In genomic region chr12:124567035-124567672, GRCh38 we compare ENCODE assay signal across 8 cellular contexts. TPM values are rescaled to one million over a fixed set of nuclear protein-coding genes. Genes with fewer than 3 reads are reported as not detected.
DNase-seq lines count a peak whose midpoint lies in the region; ATAC-seq and TF ChIP-seq lines count a peak whose summit lies in the region.

Gene NCOR2 (minus strand): TSS chr12:124567612. CDS start chr12:124495251, 72,361 bp downstream.

- peaks cover 45% of the 10 kb centered on the region for H4K20me1 ChIP-seq in OCI-LY3 (ENCODE audit: insufficient read depth, low read length)

- H3K79me2 ChIP-seq in OCI-LY3 (ENCODE audit: low read length) (peaks cover 51% of the 10 kb centered on the region), parathyroid adenoma (peaks cover 39% of the 10 kb centered on the region)

- no peak for TF ChIP-seq POLR2A in vagina (IDR thresholded peaks at IDR 0.05)

- TF ChIP-seq CTCF in OCI-LY3 (IDR thresholded peaks at IDR 0.05; ENCODE audit: low read depth, low read length) (no peak), parathyroid adenoma (IDR thresholded peaks at IDR 0.05) (no peak), vagina (IDR thresholded peaks at IDR 0.05) (no peak)

- H3K4me1 ChIP-seq in OCI-LY3 (ENCODE audit: low read length) (peaks cover 25% of the 10 kb centered on the region), parathyroid adenoma (peaks cover 6% of the 10 kb centered on the region), vagina (peaks cover 61% of the 10 kb centered on the region)

- peak within 1 kb of the TSS; percentile 82 for H3K27ac ChIP-seq in OCI-LY3 (ENCODE audit: low read length)
- H3K27ac ChIP-seq in parathyroid adenoma = peak within 1 kb of the TSS; percentile 84
- H3K27ac ChIP-seq in vagina = peak within 1 kb of the TSS; percentile 98

- H3K9ac ChIP-seq in OCI-LY3 (ENCODE audit: low read length) = peak within 1 kb of the TSS; percentile 95
- peak within 1 kb of the TSS; percentile 72 for H3K9ac ChIP-seq in parathyroid adenoma

- H3K27me3 ChIP-seq in OCI-LY3 (ENCODE audit: low read depth, low read length) (peaks cover 3% of the 10 kb centered on the region), parathyroid adenoma (ENCODE audit: control insufficient read depth, insufficient read depth, low read length) (no peaks in the 10 kb centered on the region), vagina (no peaks in the 10 kb centered on the region)

- DNase-seq in activated effector memory CD4-positive, alpha-beta T cell treated with Interleukin-2 at 50 U/mL for 16 hours = peak; percentile 42
- peak; percentile 70 for DNase-seq in germinal center (ENCODE audit: low spot score)
- DNase-seq in vagina (ENCODE audit: extremely low spot score in 2 of 2) = no peak
- DNase-seq in middle frontal gyrus (ENCODE audit: extremely low spot score, low spot score) = no peak

- H3K9me3 ChIP-seq in OCI-LY3 (ENCODE audit: insufficient read depth, low read length) (no peaks in the 10 kb centered on the region), parathyroid adenoma (ENCODE audit: control insufficient read depth, low read length) (no peaks in the 10 kb centered on the region), vagina (no peaks in the 10 kb centered on the region)

- intact Hi-C loops in vagina (cut with DNase I) = loop anchor here (2.0 to 5.0 kb wide), 3 partner anchors 50 to 200 kb away; no protein-coding TSS in a partner anchor

- H2AFZ ChIP-seq in OCI-LY3 (ENCODE audit: low read depth, low read length) (peak within 1 kb of the TSS; percentile 68), parathyroid adenoma (peak within 1 kb of the TSS; percentile 97)

- ATAC-seq in GM18498 (IDR thresholded peaks at IDR 0.05; ENCODE audit: unreplicated experiment) (peak; percentile 36), HG02588 (IDR thresholded peaks at IDR 0.05; ENCODE audit: unreplicated experiment) (peak; percentile 25)

- H3K4me3 ChIP-seq in OCI-LY3 (ENCODE audit: low read length) = peak within 1 kb of the TSS; percentile 91
- peak within 1 kb of the TSS; percentile 93 for H3K4me3 ChIP-seq in parathyroid adenoma (ENCODE audit: low read depth, low read length)
- peak within 1 kb of the TSS; percentile 98 to 99 for H3K4me3 ChIP-seq in vagina

- H3K4me2 ChIP-seq in OCI-LY3 (ENCODE audit: low read length) = peak within 1 kb of the TSS; percentile 98
- H3K4me2 ChIP-seq in parathyroid adenoma (ENCODE audit: low read length) = peak within 1 kb of the TSS; percentile 99

- peaks cover 6% of the 10 kb centered on the region for H3K36me3 ChIP-seq in OCI-LY3 (replicated peaks; ENCODE audit: low read depth, low read length)
- no peaks in the 10 kb centered on the region for H3K36me3 ChIP-seq in parathyroid adenoma (ENCODE audit: control insufficient read depth, insufficient read depth, low read length)
- H3K36me3 ChIP-seq in vagina = no peaks in the 10 kb centered on the region

RNA-seq across cellular contexts. Expression of gene NCOR2, which starts in this region (rescaled TPM):
- 120 TPM for total RNA-seq in vagina

Comparison
In these comparisons a context has a peak if more than half of its experiments do, and no peak if none do; other contexts are left out.
1. DNase-seq: peak in activated effector memory CD4-positive, alpha-beta T cell treated with Interleukin-2 at 50 U/mL for 16 hours (single experiment) and germinal center (single experiment); none in vagina (0 of 2) and middle frontal gyrus (single experiment).
2. Peak in every context shown above with its lines, with median percentiles within 50 percentile points of each other: H3K27ac ChIP-seq and H3K4me3 ChIP-seq.